18 cellular contexts compared by ENCODE assay signal in genomic region chr20:48820649-48820973, GRCh38. TPM values are rescaled to one million over a fixed set of nuclear protein-coding genes. Genes with fewer than 3 reads are reported as not detected.
DNase-seq lines count a peak whose midpoint lies in the region; ATAC-seq and TF ChIP-seq lines count a peak whose summit lies in the region.
"Had no signal": no experiment of that assay in that cellular context is flagged by ENCODE, and none has a peak within 500 bp of the region (broad histone marks: within the 10 kb centered on the region; RNA-seq: fewer than 3 reads in every experiment).

No MANE protein-coding gene starts in this region.

- H3K4me3 ChIP-seq in WERI-Rb-1 (ENCODE audit: low read depth, low read length) (no peak overlapping the region), upper lobe of left lung (peak overlapping the region in 1 of 4 donors; percentile 26), foreskin fibroblast (ENCODE audit: low read depth in 1 of 2, low read length in 2 of 2) (no peak overlapping the region)

- H3K27ac ChIP-seq in WERI-Rb-1, result no peak overlapping the region; the same call in 1 of the 2 replicates
- H3K27ac ChIP-seq in upper lobe of left lung, result peak overlapping the region in 3 of 4 donors; percentile 17 to 68 (median 43)
- H3K27ac ChIP-seq: brain microvascular endothelial cell had no signal

- intact Hi-C loops in activated naive CD4-positive, alpha-beta T cell treated with anti-CD3 and anti-CD28 coated beads for 36 hours (cut with micrococcal nuclease), result loop anchor here (5.0 to 10.0 kb wide), 4 partner anchors 102 to 454 kb away; partner anchors contain the start of genes ARFGEF2, CSE1L and ZNFX1

- TF ChIP-seq EP300 in upper lobe of left lung (IDR thresholded peaks at IDR 0.05), result no peak

- H3K27me3 Mint-ChIP-seq in activated naive CD4-positive, alpha-beta T cell treated with anti-CD3 and anti-CD28 coated beads for 36 hours (ENCODE audit: low read depth), result no peaks in the 10 kb centered on the region
- H3K27me3 Mint-ChIP-seq in immature natural killer cell (ENCODE audit: low read depth in 3 of 3), result peaks cover 0 to 13% (median 8%) of the 10 kb centered on the region in 3 donors
- H3K27me3 Mint-ChIP-seq in osteocyte (ENCODE audit: unreplicated experiment), result no peaks in the 10 kb centered on the region

- peaks cover 90% of the 10 kb centered on the region for H3K4me1 Mint-ChIP-seq in activated naive CD4-positive, alpha-beta T cell treated with anti-CD3 and anti-CD28 coated beads for 36 hours (ENCODE audit: low read depth)
- H3K4me1 Mint-ChIP-seq in immature natural killer cell (no peaks in the 10 kb centered on the region), osteocyte (ENCODE audit: unreplicated experiment) (peaks cover 21% of the 10 kb centered on the region)

- no peak for ATAC-seq in activated naive CD4-positive, alpha-beta T cell treated with anti-CD3 and anti-CD28 coated beads, Interleukin-2, amount 50 U/mL, for 72 hours
- no peak for ATAC-seq in upper lobe of left lung (ENCODE audit: low FRiP score in 2 of 2)
- ATAC-seq: HCT116, HepG2, left colon had no signal

- H3K9me3 Mint-ChIP-seq in activated naive CD4-positive, alpha-beta T cell treated with anti-CD3 and anti-CD28 coated beads for 36 hours, result no peaks in the 10 kb centered on the region
- no peaks in the 10 kb centered on the region for H3K9me3 Mint-ChIP-seq in activated naive CD4-positive, alpha-beta T cell treated with anti-CD3 and anti-CD28 coated beads, Interleukin-2, amount 50 U/mL, for 72 hours
- H3K9me3 Mint-ChIP-seq in immature natural killer cell (no peaks in the 10 kb centered on the region), osteocyte (ENCODE audit: unreplicated experiment) (no peaks in the 10 kb centered on the region)
- H3K9me3 Mint-ChIP-seq: activated T-helper 2 cell treated with anti-CD3 and anti-CD28 coated beads, Interferon-gamma antibody, Interleukin-2, Interleukin-4, amounts not matched to agents 10 μg/mL and 5 μg/mL and 100 μg/mL, durations not matched to agents 14 hours and 24 hours and 36 hours had no signal

- no peak for DNase-seq in activated naive CD4-positive, alpha-beta T cell treated with anti-CD3 and anti-CD28 coated beads for 36 hours
- no peak for DNase-seq in activated naive CD4-positive, alpha-beta T cell treated with anti-CD3 and anti-CD28 coated beads, Interleukin-2, amount 50 U/mL, for 72 hours (ENCODE audit: low spot score in 2 of 2)
- peak; percentile 58 for DNase-seq in WERI-Rb-1
- DNase-seq in immature natural killer cell, result no peak
- DNase-seq in upper lobe of left lung, result no peak
- no peak for DNase-seq in NCI-H748 (lab: John Stamatoyannopoulos, UW; ENCODE audit: unreplicated experiment)
- DNase-seq in osteocyte (ENCODE audit: extremely low spot score, unreplicated experiment), result no peak
- DNase-seq in foreskin fibroblast, result no peak
- DNase-seq: activated CD4-positive, CD25-positive, alpha-beta regulatory T cell treated with anti-CD3 and anti-CD28 coated beads, Interleukin-2, amount 50 U/mL, for 72 hours; brain microvascular endothelial cell; hippocampal formation; left colon; NCI-H2107; NCI-H774; SW 1271 had no signal

- TF ChIP-seq CTCF in WERI-Rb-1 (IDR thresholded peaks at IDR 0.05; ENCODE audit: low read depth, low read length) (no peak), upper lobe of left lung (IDR thresholded peaks at IDR 0.05) (no peak), osteocyte (IDR thresholded peaks at IDR 0.05) (no peak), foreskin fibroblast (IDR thresholded peaks at IDR 0.05; ENCODE audit: low read depth, low read length) (no peak)

- H3K36me3 ChIP-seq in WERI-Rb-1, result peaks cover 6% of the 10 kb centered on the region
- peaks cover 0 to 14% (median 0%) of the 10 kb centered on the region in 4 donors for H3K36me3 ChIP-seq in upper lobe of left lung
- H3K36me3 ChIP-seq: brain microvascular endothelial cell had no signal

- H3K27me3 ChIP-seq in WERI-Rb-1 (ENCODE audit: insufficient read depth, low read depth, severe bottlenecking) (no peaks in the 10 kb centered on the region), upper lobe of left lung (no peaks in the 10 kb centered on the region)
- H3K27me3 ChIP-seq: brain microvascular endothelial cell had no signal

- peaks cover 8% of the 10 kb centered on the region for H3K36me3 Mint-ChIP-seq in activated naive CD4-positive, alpha-beta T cell treated with anti-CD3 and anti-CD28 coated beads for 36 hours (ENCODE audit: low read depth)
- peaks cover 0 to 9% of the 10 kb centered on the region in 2 donors for H3K36me3 Mint-ChIP-seq in activated naive CD4-positive, alpha-beta T cell treated with anti-CD3 and anti-CD28 coated beads, Interleukin-2, amount 50 U/mL, for 72 hours
- H3K36me3 Mint-ChIP-seq in immature natural killer cell (peaks cover 4 to 20% (median 19%) of the 10 kb centered on the region in 3 donors), osteocyte (ENCODE audit: unreplicated experiment) (peaks cover 5% of the 10 kb centered on the region)

- CTCF ChIA-PET in activated naive CD4-positive, alpha-beta T cell treated with anti-CD3 and anti-CD28 coated beads for 36 hours (lab: Charles Lee), result no interaction called here

- H3K4me3 Mint-ChIP-seq in activated naive CD4-positive, alpha-beta T cell treated with anti-CD3 and anti-CD28 coated beads for 36 hours, result no peak overlapping the region
- H3K4me3 Mint-ChIP-seq in immature natural killer cell, result peak overlapping the region; percentile 93 to 99 (median 98)
- no peak overlapping the region for H3K4me3 Mint-ChIP-seq in osteocyte (ENCODE audit: unreplicated experiment)

- peak overlapping the region; percentile 1 for H3K27ac Mint-ChIP-seq in activated naive CD4-positive, alpha-beta T cell treated with anti-CD3 and anti-CD28 coated beads for 36 hours
- peak overlapping the region in 1 of 2 donors; percentile 84 for H3K27ac Mint-ChIP-seq in activated naive CD4-positive, alpha-beta T cell treated with anti-CD3 and anti-CD28 coated beads, Interleukin-2, amount 50 U/mL, for 72 hours
- peak overlapping the region in 2 of 6 donors; percentile 94 to 99 for H3K27ac Mint-ChIP-seq in immature natural killer cell
- H3K27ac Mint-ChIP-seq in osteocyte (ENCODE audit: unreplicated experiment), result no peak overlapping the region

- WGBS in upper lobe of left lung, 2 donors, result 52 to 55% methylated on average over 6 to 8 of the region's 8 CpGs

- TF ChIP-seq POLR2A in upper lobe of left lung (IDR thresholded peaks at IDR 0.05), result no peak

- H3K9me3 ChIP-seq in WERI-Rb-1 (ENCODE audit: severe bottlenecking), result no peaks in the 10 kb centered on the region
- no peaks in the 10 kb centered on the region for H3K9me3 ChIP-seq in upper lobe of left lung

- H3K4me1 ChIP-seq in upper lobe of left lung, result peaks cover 63 to 86% (median 73%) of the 10 kb centered on the region in 4 donors

RNA-seq across cellular contexts. Expression of gene PREX1, which starts 7.2 kb away (rescaled TPM):
- total RNA-seq in activated naive CD4-positive, alpha-beta T cell treated with anti-CD3 and anti-CD28 coated beads for 36 hours, result 10 to 100 TPM; 43.7 to 44.2 TPM
- 10 to 100 TPM; 30.6 to 51.8 TPM for total RNA-seq in activated naive CD4-positive, alpha-beta T cell treated with anti-CD3 and anti-CD28 coated beads, Interleukin-2, amount 50 U/mL, for 72 hours
- 10 to 100 TPM; 30.5 to 94.3 (median 54.9) TPM for polyA plus RNA-seq in immature natural killer cell
- total RNA-seq in upper lobe of left lung, result 100 to 1,000 TPM in 2 of 6 donors, 10 to 100 TPM in 4; 42.8 to 177 (median 74.6) TPM
- 22.2 and 24.2 TPM in 2 replicates for total RNA-seq in osteocyte

Comparison
In these comparisons a context has a peak if more than half of its experiments do, and no peak if none do; other contexts are left out.
1. H3K4me3 Mint-ChIP-seq: peak in immature natural killer cell (5 of 5); none in activated naive CD4-positive, alpha-beta T cell treated with anti-CD3 and anti-CD28 coated beads for 36 hours (single experiment) and osteocyte (single experiment).